8 cellular contexts compared by ENCODE assay signal in genomic region chr1:160981584-160982411, GRCh38. TPM values are rescaled to one million over a fixed set of nuclear protein-coding genes. Genes with fewer than 3 reads are reported as not detected.
DNase-seq lines count a peak whose midpoint lies in the region; ATAC-seq and TF ChIP-seq lines count a peak whose summit lies in the region.
"Had no signal": no experiment of that assay in that cellular context is flagged by ENCODE, and none has a peak within 500 bp of the region (broad histone marks: within the 10 kb centered on the region; RNA-seq: fewer than 3 reads in every experiment).

No MANE protein-coding gene starts in this region.

- peak overlapping the region; percentile 85 for H3K4me2 ChIP-seq in hepatocyte

- no peak overlapping the region for H3K27ac ChIP-seq in hepatocyte
- no peak overlapping the region for H3K27ac ChIP-seq in skin epidermis
- H3K27ac ChIP-seq in body of pancreas = no peak overlapping the region

- H3K4me3 Mint-ChIP-seq in IgD-negative memory B cell = peak overlapping the region in 3 of 4 donors; percentile 49 to 88 (median 79)
- H3K4me3 Mint-ChIP-seq in activated T-cell treated with anti-CD3 and anti-CD28 coated beads, Interleukin-2, amount 50 U/mL, for 24 hours = peak overlapping the region; percentile 72

- H2AFZ ChIP-seq in hepatocyte = peak overlapping the region; percentile 84

- H3K27me3 ChIP-seq in hepatocyte (peaks cover 22% of the 10 kb centered on the region), body of pancreas (peaks cover 0 to 4% of the 10 kb centered on the region in 2 donors)

- H3K4me1 ChIP-seq in hepatocyte (ENCODE audit: insufficient read depth) (peaks cover 8% of the 10 kb centered on the region), body of pancreas (peaks cover 16% of the 10 kb centered on the region)

- no peaks in the 10 kb centered on the region for H3K9me3 Mint-ChIP-seq in IgD-negative memory B cell
- no peaks in the 10 kb centered on the region for H3K9me3 Mint-ChIP-seq in activated T-cell treated with anti-CD3 and anti-CD28 coated beads, Interleukin-2, amount 50 U/mL, for 24 hours

- peak; percentile 48 for DNase-seq in activated T-cell treated with anti-CD3 and anti-CD28 coated beads, Interleukin-2, amount 50 U/mL, for 24 hours
- DNase-seq in hepatocyte (ENCODE audit: low spot score) (no peak), kidney tubule cell (ENCODE audit: low spot score) (no peak), body of pancreas (no peak), NCI-H2029 (lab: John Stamatoyannopoulos, UW) (no peak)
- DNase-seq: central memory CD4-positive, alpha-beta T cell had no signal

- no peaks in the 10 kb centered on the region for H4K20me1 ChIP-seq in hepatocyte (ENCODE audit: insufficient read depth, poor library complexity, severe bottlenecking)

- TF ChIP-seq POLR2A in body of pancreas (IDR thresholded peaks at IDR 0.05) = no peak

- H3K9me2 ChIP-seq in hepatocyte (replicated peaks; ENCODE audit: insufficient read depth) = no peaks in the 10 kb centered on the region

- no peak for TF ChIP-seq CTCF in hepatocyte (IDR thresholded peaks at IDR 0.05; ENCODE audit: poor library complexity)
- TF ChIP-seq CTCF in body of pancreas (IDR thresholded peaks at IDR 0.05) = no peak

- intact Hi-C loops in body of pancreas (cut with DNase I) = no loop called here

- no peaks in the 10 kb centered on the region for H3K9me3 ChIP-seq in hepatocyte (ENCODE audit: low read depth)
- no peaks in the 10 kb centered on the region for H3K9me3 ChIP-seq in body of pancreas

- H3K27ac Mint-ChIP-seq in IgD-negative memory B cell = no peak overlapping the region
- H3K27ac Mint-ChIP-seq in activated T-cell treated with anti-CD3 and anti-CD28 coated beads, Interleukin-2, amount 50 U/mL, for 24 hours = no peak overlapping the region

- H3K79me2 ChIP-seq in hepatocyte = no peaks in the 10 kb centered on the region

- H3K4me1 Mint-ChIP-seq in IgD-negative memory B cell = peaks cover 0 to 9% (median 2%) of the 10 kb centered on the region in 3 donors
- H3K4me1 Mint-ChIP-seq in activated T-cell treated with anti-CD3 and anti-CD28 coated beads, Interleukin-2, amount 50 U/mL, for 24 hours (ENCODE audit: low read depth) = peaks cover 9% of the 10 kb centered on the region

- WGBS in hepatocyte (ENCODE audit: low lambda C conversion rate, missing lambda C conversion rate) = 6% methylated on average over 38 of the region's 42 CpGs
- 32 to 42% methylated on average over 38 to 39 of the region's 42 CpGs for WGBS in body of pancreas, 2 donors

- H3K36me3 Mint-ChIP-seq in IgD-negative memory B cell = no peaks in the 10 kb centered on the region
- H3K36me3 Mint-ChIP-seq in activated T-cell treated with anti-CD3 and anti-CD28 coated beads, Interleukin-2, amount 50 U/mL, for 24 hours (ENCODE audit: low read depth) = no peaks in the 10 kb centered on the region

- peak overlapping the region; percentile 20 for H3K4me3 ChIP-seq in hepatocyte
- peak overlapping the region in 5 of 7 experiments; percentile 4 to 21 (median 9) for H3K4me3 ChIP-seq in skin epidermis
- no peak overlapping the region for H3K4me3 ChIP-seq in body of pancreas

- no peak for ATAC-seq in body of pancreas

- H3K36me3 ChIP-seq in hepatocyte (replicated peaks; ENCODE audit: insufficient read depth, low read depth) (no peaks in the 10 kb centered on the region), body of pancreas (replicated peaks in 1 of 2; ENCODE audit: insufficient read depth in 1 of 2, low read depth in 2 of 2) (no peaks in the 10 kb centered on the region)

- H3K27me3 Mint-ChIP-seq in IgD-negative memory B cell = peaks cover 19% of the 10 kb centered on the region
- peaks cover 31% of the 10 kb centered on the region for H3K27me3 Mint-ChIP-seq in activated T-cell treated with anti-CD3 and anti-CD28 coated beads, Interleukin-2, amount 50 U/mL, for 24 hours

RNA-seq across cellular contexts. Expression of gene ITLN2, which starts 27.2 kb away (rescaled TPM):
- polyA plus RNA-seq in IgD-negative memory B cell (not detected), hepatocyte (1.7 and 3.6 TPM in 2 replicates)
- total RNA-seq in hepatocyte (1.3 and 1.4 TPM in 2 replicates), body of pancreas (not detected)

RNA-seq across cellular contexts. Expression of gene F11R, which starts 39.2 kb away (rescaled TPM):
- polyA plus RNA-seq in IgD-negative memory B cell (4.8 TPM), hepatocyte (148 and 149 TPM in 2 replicates)
- total RNA-seq in hepatocyte (140 and 180 TPM in 2 replicates), body of pancreas (10 to 100 TPM; 40.2 to 41.5 TPM)

RNA-seq across cellular contexts. Expression of gene TSTD1, which starts 57.0 kb away (rescaled TPM):
- 349 TPM for polyA plus RNA-seq in IgD-negative memory B cell
- 30.8 and 36.3 TPM in 2 replicates for total RNA-seq in hepatocyte
- polyA plus RNA-seq in hepatocyte = 101 and 102 TPM in 2 replicates
- 10 to 100 TPM; 49.4 to 90.8 TPM for total RNA-seq in body of pancreas

Comparison
In these comparisons a context has a peak if more than half of its experiments do, and no peak if none do; other contexts are left out.
1. H3K4me3 ChIP-seq: peak in hepatocyte (single experiment) and skin epidermis (5 of 7); none in body of pancreas (0 of 2).